In genomic region chr16:46801428-46802049, GRCh38 we compare ENCODE assay signal across 8 cellular contexts. TPM values are rescaled to one million over a fixed set of nuclear protein-coding genes. Genes with fewer than 3 reads are reported as not detected.
DNase-seq lines count a peak whose midpoint lies in the region; ATAC-seq and TF ChIP-seq lines count a peak whose summit lies in the region.

No MANE protein-coding gene starts in this region.

- H2AFZ ChIP-seq in OCI-LY1 (ENCODE audit: low read length) (no peak overlapping the region), fibroblast of lung (ENCODE audit: low read length) (no peak overlapping the region)

- H3K9ac ChIP-seq in OCI-LY1 (ENCODE audit: low read length) = no peak overlapping the region
- no peak overlapping the region for H3K9ac ChIP-seq in fibroblast of lung (ENCODE audit: insufficient read depth, low read length)

- peaks cover 24% of the 10 kb centered on the region for H3K36me3 Mint-ChIP-seq in activated CD8-positive, alpha-beta T cell treated with anti-CD3 and anti-CD28 coated beads for 36 hours (ENCODE audit: low read depth)

- H4K20me1 ChIP-seq in OCI-LY1 (ENCODE audit: insufficient read depth, low read length) = no peaks in the 10 kb centered on the region
- H4K20me1 ChIP-seq in fibroblast of lung (ENCODE audit: control insufficient read depth, extremely low read depth, insufficient read depth, low read length) = no peaks in the 10 kb centered on the region

- peaks cover 5% of the 10 kb centered on the region for H3K9me3 Mint-ChIP-seq in activated CD8-positive, alpha-beta T cell treated with anti-CD3 and anti-CD28 coated beads for 36 hours

- H3K9me2 ChIP-seq in OCI-LY1 (ENCODE audit: low read depth, low read length) = no peaks in the 10 kb centered on the region

- 64% methylated on average over 5 of the region's 5 CpGs for WGBS in right cardiac atrium

- H3K36me3 ChIP-seq in cardiac muscle cell = peaks cover 22% of the 10 kb centered on the region
- H3K36me3 ChIP-seq in OCI-LY1 (ENCODE audit: insufficient read depth, low read length) = peaks cover 85% of the 10 kb centered on the region
- no peaks in the 10 kb centered on the region for H3K36me3 ChIP-seq in fibroblast of lung (ENCODE audit: control insufficient read depth, insufficient read depth, low read length)
- H3K36me3 ChIP-seq in upper lobe of right lung = peaks cover 5% of the 10 kb centered on the region

- POLR2A ChIA-PET in activated CD8-positive, alpha-beta T cell treated with anti-CD3 and anti-CD28 coated beads for 36 hours (lab: Charles Lee) = interaction anchor here (1.1 kb wide), 1 partner anchor 10 kb away, joined by 3 read pairs; no protein-coding TSS in a partner anchor

- no peak overlapping the region for H3K4me3 Mint-ChIP-seq in activated CD8-positive, alpha-beta T cell treated with anti-CD3 and anti-CD28 coated beads for 36 hours

- ATAC-seq in right cardiac atrium (no peak), upper lobe of right lung (peak; percentile 31)
- no peak for ATAC-seq in activated CD8-positive, alpha-beta T cell treated with anti-CD3 and anti-CD28 coated beads for 36 hours

- DNase-seq in cardiac muscle cell (ENCODE audit: low read depth in 1 of 2, low spot score in 1 of 2) = peak; percentile 42 to 69
- DNase-seq in right cardiac atrium = no peak
- peak in 1 of 2 donors; percentile 43 for DNase-seq in fibroblast of lung (ENCODE audit: low read depth in 2 of 2)
- DNase-seq in upper lobe of right lung = no peak
- DNase-seq in GM20000 (ENCODE audit: low spot score) = no peak
- DNase-seq in GOT3 (lab: John Stamatoyannopoulos, UW) = no peak
- no peak for DNase-seq in activated CD8-positive, alpha-beta T cell treated with anti-CD3 and anti-CD28 coated beads for 36 hours

- H3K27ac ChIP-seq in cardiac muscle cell = peak overlapping the region; percentile 70
- no peak overlapping the region for H3K27ac ChIP-seq in right cardiac atrium (ENCODE audit: low read length)
- H3K27ac ChIP-seq in OCI-LY1 (ENCODE audit: low read depth, low read length, poor library complexity, severe bottlenecking) = no peak overlapping the region
- no peak overlapping the region for H3K27ac ChIP-seq in fibroblast of lung (ENCODE audit: insufficient read depth, low read length)
- no peak overlapping the region for H3K27ac ChIP-seq in upper lobe of right lung

- no peaks in the 10 kb centered on the region for H3K27me3 ChIP-seq in cardiac muscle cell
- no peaks in the 10 kb centered on the region for H3K27me3 ChIP-seq in right cardiac atrium (ENCODE audit: control insufficient read depth, insufficient read depth)
- no peaks in the 10 kb centered on the region for H3K27me3 ChIP-seq in OCI-LY1 (ENCODE audit: insufficient read depth, low read length)
- H3K27me3 ChIP-seq in fibroblast of lung (ENCODE audit: control insufficient read depth, insufficient read depth, low read length) = no peaks in the 10 kb centered on the region
- H3K27me3 ChIP-seq in upper lobe of right lung = no peaks in the 10 kb centered on the region

- no peak overlapping the region for H3K27ac Mint-ChIP-seq in activated CD8-positive, alpha-beta T cell treated with anti-CD3 and anti-CD28 coated beads for 36 hours

- TF ChIP-seq CTCF in cardiac muscle cell (IDR thresholded peaks at IDR 0.05; ENCODE audit: low read depth, low read length) (peak; percentile 46), OCI-LY1 (IDR thresholded peaks at IDR 0.05; ENCODE audit: low read length) (peak; percentile 42), fibroblast of lung (conservative IDR thresholded peaks at IDR 0.05 in 1 of 2, IDR thresholded peaks at IDR 0.05 in 1 of 2; ENCODE audit: low read depth in 1 of 2, low read length in 2 of 2) (peak; percentile 27 to 47), upper lobe of right lung (IDR thresholded peaks at IDR 0.05) (peak; percentile 38), GM20000 (IDR thresholded peaks at IDR 0.05; ENCODE audit: extremely low read depth, missing control alignments) (no peak)
- TF ChIP-seq CTCF in activated CD8-positive, alpha-beta T cell treated with anti-CD3 and anti-CD28 coated beads for 36 hours (IDR thresholded peaks at IDR 0.05) = no peak

- H3K4me2 ChIP-seq in OCI-LY1 (ENCODE audit: low read length) (no peak overlapping the region), fibroblast of lung (ENCODE audit: extremely low read depth, insufficient read depth, low read length) (no peak overlapping the region)

- H3K4me1 ChIP-seq in cardiac muscle cell (ENCODE audit: low read depth) = peaks cover 8% of the 10 kb centered on the region
- no peaks in the 10 kb centered on the region for H3K4me1 ChIP-seq in right cardiac atrium (ENCODE audit: control insufficient read depth, insufficient read depth, low read length)
- H3K4me1 ChIP-seq in OCI-LY1 (ENCODE audit: insufficient read depth, low read length, severe bottlenecking) = peaks cover 9% of the 10 kb centered on the region
- no peaks in the 10 kb centered on the region for H3K4me1 ChIP-seq in fibroblast of lung (ENCODE audit: control insufficient read depth, extremely low read depth, insufficient read depth, low read length)
- H3K4me1 ChIP-seq in upper lobe of right lung = no peaks in the 10 kb centered on the region

- H3K9me3 ChIP-seq in cardiac muscle cell (ENCODE audit: low read depth) (no peaks in the 10 kb centered on the region), right cardiac atrium (ENCODE audit: control insufficient read depth, low read length) (no peaks in the 10 kb centered on the region), OCI-LY1 (ENCODE audit: low read length) (peaks cover 6% of the 10 kb centered on the region), fibroblast of lung (ENCODE audit: control insufficient read depth, insufficient read depth, low read depth, low read length) (no peaks in the 10 kb centered on the region), upper lobe of right lung (no peaks in the 10 kb centered on the region)

- CTCF ChIA-PET in activated CD8-positive, alpha-beta T cell treated with anti-CD3 and anti-CD28 coated beads for 36 hours (lab: Charles Lee) = interaction anchor here (1.6 to 2.0 kb wide), 2 partner anchors 53 to 128 kb away, joined by 4 to 6 read pairs; no protein-coding TSS in a partner anchor

- H3K4me3 ChIP-seq in cardiac muscle cell (no peak overlapping the region), right cardiac atrium (ENCODE audit: low read length) (no peak overlapping the region), OCI-LY1 (ENCODE audit: low read depth, low read length, poor library complexity, severe bottlenecking) (no peak overlapping the region), fibroblast of lung (replicated peaks in 1 of 4; ENCODE audit: control extremely low read depth in 1 of 4, insufficient read depth in 1 of 4, low read depth in 3 of 4, low read length in 4 of 4) (no peak overlapping the region), upper lobe of right lung (no peak overlapping the region)

- H3F3A ChIP-seq in OCI-LY1 (ENCODE audit: insufficient read depth, low read length) = no peaks in the 10 kb centered on the region

- H3K4me1 Mint-ChIP-seq in activated CD8-positive, alpha-beta T cell treated with anti-CD3 and anti-CD28 coated beads for 36 hours (ENCODE audit: low read depth) = peaks cover 10% of the 10 kb centered on the region

- H3K79me2 ChIP-seq in OCI-LY1 (ENCODE audit: insufficient read depth, low read length) (peaks cover 28% of the 10 kb centered on the region), fibroblast of lung (ENCODE audit: control insufficient read depth, insufficient read depth, low read length) (no peaks in the 10 kb centered on the region)

- no peaks in the 10 kb centered on the region for H3K27me3 Mint-ChIP-seq in activated CD8-positive, alpha-beta T cell treated with anti-CD3 and anti-CD28 coated beads for 36 hours

- intact Hi-C loops in right cardiac atrium (cut with DNase I) (loop anchor here in 3 of 4 donors (5.0 to 10.0 kb wide), 3 partner anchors 117 to 129 kb away; partner anchors contain the start of genes ORC6 (in 1 of the 3) and VPS35 (in 1 of the 3)), upper lobe of right lung (cut with DNase I) (no loop called here)
- intact Hi-C loops in activated CD8-positive, alpha-beta T cell treated with anti-CD3 and anti-CD28 coated beads for 36 hours (cut with micrococcal nuclease) = no loop called here

RNA-seq across cellular contexts. Expression of gene C16orf87, which starts 29.4 kb away (rescaled TPM):
- 26.0 and 41.0 TPM in 2 replicates for total RNA-seq in cardiac muscle cell
- polyA plus RNA-seq in cardiac muscle cell = 45.1 and 66.6 TPM in 2 replicates
- 10 to 100 TPM; 12.0 to 16.7 (median 14.7) TPM for total RNA-seq in right cardiac atrium
- 7.5 TPM for polyA plus RNA-seq in right cardiac atrium
- total RNA-seq in fibroblast of lung = 9.5 and 12.1 TPM in 2 replicates
- polyA plus RNA-seq in fibroblast of lung = 11.4 and 11.6 TPM in 2 replicates
- polyA plus RNA-seq in fibroblast of lung (2012) = 8.6 and 10.2 TPM in 2 replicates
- polyA minus RNA-seq in fibroblast of lung (ENCODE audit: low replicate concordance) = 1.7 and 2.2 TPM in 2 replicates
- total RNA-seq in upper lobe of right lung = 8.2 TPM
- 10 to 100 TPM; 12.5 to 14.7 TPM for total RNA-seq in activated CD8-positive, alpha-beta T cell treated with anti-CD3 and anti-CD28 coated beads for 36 hours

RNA-seq across cellular contexts. Expression of gene MYLK3, which starts 53.4 kb away (rescaled TPM):
- total RNA-seq in cardiac muscle cell (203 and 211 TPM in 2 replicates), right cardiac atrium (100 to 1,000 TPM; 285 to 543 (median 321) TPM), fibroblast of lung (0.17 and 0.26 TPM in 2 replicates), upper lobe of right lung (0.43 TPM)
- polyA plus RNA-seq in cardiac muscle cell (57.5 and 57.8 TPM in 2 replicates), right cardiac atrium (143 TPM), fibroblast of lung (0.01 and 0.07 TPM in 2 replicates)
- polyA plus RNA-seq in fibroblast of lung (2012) = 0.08 TPM in 1 of 2 replicates, not detected in the other
- polyA minus RNA-seq in fibroblast of lung (ENCODE audit: low replicate concordance) = not detected in 2 replicates
- under 1 TPM in 1 of 2 experiments, not detected in 1; 0.11 TPM for total RNA-seq in activated CD8-positive, alpha-beta T cell treated with anti-CD3 and anti-CD28 coated beads for 36 hours

Comparison
In these comparisons a context has a peak if more than half of its experiments do, and no peak if none do; other contexts are left out.
1. DNase-seq: peak in cardiac muscle cell (2 of 2); none in right cardiac atrium (0 of 3), upper lobe of right lung (single experiment), GM20000 (single experiment), GOT3 (single experiment) and activated CD8-positive, alpha-beta T cell treated with anti-CD3 and anti-CD28 coated beads for 36 hours (single experiment).
2. CTCF ChIP-seq: peak in cardiac muscle cell (single experiment), OCI-LY1 (single experiment), fibroblast of lung (2 of 2) and upper lobe of right lung (single experiment); none in GM20000 (single experiment) and activated CD8-positive, alpha-beta T cell treated with anti-CD3 and anti-CD28 coated beads for 36 hours (single experiment).
3. RNA of gene MYLK3, which starts 53.4 kb away (total RNA-seq): 285 to 543 TPM in right cardiac atrium and 203 to 211 TPM in cardiac muscle cell; 0.43 TPM in upper lobe of right lung (single experiment), 0.11 TPM in activated CD8-positive, alpha-beta T cell treated with anti-CD3 and anti-CD28 coated beads for 36 hours and 0.17 to 0.26 TPM in fibroblast of lung; every median in the first group is over 100 times any median in the second.
4. intact Hi-C loops: an anchor here in right cardiac atrium (5.0 to 10.0 kb wide); none called in upper lobe of right lung and activated CD8-positive, alpha-beta T cell treated with anti-CD3 and anti-CD28 coated beads for 36 hours.